In the genomic region with DNA sequence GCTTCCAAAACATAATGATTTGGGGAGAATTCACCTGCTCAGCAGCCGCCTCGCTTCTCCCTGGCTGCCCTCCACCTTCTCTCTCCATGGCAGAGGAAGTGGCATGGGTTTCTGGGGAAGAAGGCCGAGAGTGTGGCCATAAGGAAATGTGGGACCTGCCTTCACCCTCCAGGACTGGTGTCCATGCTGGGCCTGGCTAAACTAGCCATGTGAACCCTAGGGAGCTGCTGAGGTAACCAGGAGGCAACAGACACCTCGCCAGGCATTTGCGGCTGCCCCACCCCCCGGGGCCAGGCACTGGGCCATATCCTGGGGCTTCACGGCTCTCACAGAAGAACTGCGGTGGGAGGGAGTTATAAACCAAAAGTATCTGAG, we compare ENCODE assay signal across 11 cellular contexts. TPM values are rescaled to one million over a fixed set of nuclear protein-coding genes. Genes with fewer than 3 reads are reported as not detected.
DNase-seq lines count a peak whose midpoint lies in the region; ATAC-seq, FAIRE-seq and TF ChIP-seq lines count a peak whose summit lies in the region.
"Had no signal": no experiment of that assay in that cellular context is flagged by ENCODE, and none has a peak within 500 bp of the region (broad histone marks: within the 10 kb centered on the region; RNA-seq: fewer than 3 reads in every experiment).

No MANE protein-coding gene starts in this region.

- FAIRE-seq in kidney (lab: Jason Lieb, UNC), result no peak
- FAIRE-seq: G401.6 had no signal

- POLR2A ChIA-PET in CD8-positive, alpha-beta T cell (lab: Charles Lee), result no interaction called here
- POLR2A ChIA-PET in activated CD8-positive, alpha-beta T cell treated with anti-CD3 and anti-CD28 coated beads, Interleukin-2, amount 10 ng/mL, durations not matched to agents 7 days and 5 days (lab: Charles Lee), result no interaction called here

- TF ChIP-seq EP300 in sigmoid colon (IDR thresholded peaks at IDR 0.05), result no peak

- TF ChIP-seq POLR2A in sigmoid colon (IDR thresholded peaks at IDR 0.05), result no peak

- no peaks in the 10 kb centered on the region for H3K9me3 ChIP-seq in kidney (ENCODE audit: control insufficient read depth in 1 of 2, low read length in 2 of 2)
- H3K9me3 ChIP-seq in sigmoid colon, result no peaks in the 10 kb centered on the region
- H3K9me3 ChIP-seq in CD8-positive, alpha-beta T cell (ENCODE audit: low read length), result no peaks in the 10 kb centered on the region
- H3K9me3 ChIP-seq: adrenal gland had no signal

- no peak overlapping the region for H3K4me3 Mint-ChIP-seq in CD8-positive, alpha-beta T cell
- H3K4me3 Mint-ChIP-seq in activated CD8-positive, alpha-beta T cell treated with anti-CD3 and anti-CD28 coated beads, Interleukin-2, amount 10 ng/mL, durations not matched to agents 7 days and 5 days, result no peak overlapping the region

- H3K4me3 ChIP-seq in brain microvascular endothelial cell (ENCODE audit: low read depth, low read length), result no peak overlapping the region
- peak overlapping the region; percentile 25 to 40 for H3K4me3 ChIP-seq in kidney (ENCODE audit: low read length in 2 of 2)
- no peak overlapping the region for H3K4me3 ChIP-seq in sigmoid colon
- no peak overlapping the region for H3K4me3 ChIP-seq in CD8-positive, alpha-beta T cell (ENCODE audit: low read depth, low read length)
- H3K4me3 ChIP-seq: adrenal gland had no signal

- no peaks in the 10 kb centered on the region for H3K4me1 Mint-ChIP-seq in CD8-positive, alpha-beta T cell (ENCODE audit: low read depth)
- no peaks in the 10 kb centered on the region for H3K4me1 Mint-ChIP-seq in activated CD8-positive, alpha-beta T cell treated with anti-CD3 and anti-CD28 coated beads, Interleukin-2, amount 10 ng/mL, durations not matched to agents 7 days and 5 days (ENCODE audit: low read depth)

- in situ Hi-C loops in brain microvascular endothelial cell (cut with HindIII; ENCODE audit: low pct_ligation_motif_present, low sequenced_read_pairs), result no loop called here

- 9 to 60% methylated on average over 8 of the region's 8 CpGs for WGBS in sigmoid colon, 2 donors

- H3K4me1 ChIP-seq in kidney (ENCODE audit: control insufficient read depth in 1 of 2, insufficient read depth in 1 of 2, low read depth in 1 of 2, low read length in 2 of 2) (peaks cover 16 to 25% of the 10 kb centered on the region in 2 donors), sigmoid colon (peaks cover 0 to 23% (median 21%) of the 10 kb centered on the region in 4 donors)
- no peaks in the 10 kb centered on the region for H3K4me1 ChIP-seq in CD8-positive, alpha-beta T cell (ENCODE audit: insufficient read depth, low read length)

- no peak for ATAC-seq in CD8-positive, alpha-beta T cell
- ATAC-seq in activated CD8-positive, alpha-beta T cell treated with anti-CD3 and anti-CD28 coated beads, Interleukin-2, amount 10 ng/mL, durations not matched to agents 7 days and 5 days, result no peak

- intact Hi-C loops in kidney (cut with DNase I), result no loop called here
- intact Hi-C loops in sigmoid colon (cut with DNase I), result no loop called here
- intact Hi-C loops in CD8-positive, alpha-beta T cell (cut with DNase I, micrococcal nuclease), result no loop called here

- H3K27me3 Mint-ChIP-seq in CD8-positive, alpha-beta T cell (ENCODE audit: low read depth), result peaks cover 18% of the 10 kb centered on the region
- peaks cover 25% of the 10 kb centered on the region for H3K27me3 Mint-ChIP-seq in activated CD8-positive, alpha-beta T cell treated with anti-CD3 and anti-CD28 coated beads, Interleukin-2, amount 10 ng/mL, durations not matched to agents 7 days and 5 days (ENCODE audit: low read depth)

- peak; percentile 50 for DNase-seq in EH (ENCODE audit: low read depth)
- DNase-seq in brain microvascular endothelial cell, result no peak
- peak; percentile 79 for DNase-seq in kidney
- peak; percentile 56 for DNase-seq in sigmoid colon
- DNase-seq in CD8-positive, alpha-beta T cell, result no peak
- DNase-seq in GM20000 (ENCODE audit: low spot score), result no peak
- DNase-seq in NCI-H524 treated with DMSO at 0.1 percent for 48 hours (lab: John Stamatoyannopoulos, UW), result no peak
- DNase-seq in activated CD8-positive, alpha-beta T cell treated with anti-CD3 and anti-CD28 coated beads, Interleukin-2, amount 10 ng/mL, durations not matched to agents 7 days and 5 days, result no peak
- DNase-seq: NCI-H2227 treated with DMSO at 0.1 percent for 48 hours had no signal

- CTCF ChIA-PET in CD8-positive, alpha-beta T cell (lab: Charles Lee), result no interaction called here
- CTCF ChIA-PET in activated CD8-positive, alpha-beta T cell treated with anti-CD3 and anti-CD28 coated beads, Interleukin-2, amount 10 ng/mL, durations not matched to agents 7 days and 5 days (lab: Charles Lee), result no interaction called here

- no peaks in the 10 kb centered on the region for H3K9me3 Mint-ChIP-seq in CD8-positive, alpha-beta T cell
- no peaks in the 10 kb centered on the region for H3K9me3 Mint-ChIP-seq in activated CD8-positive, alpha-beta T cell treated with anti-CD3 and anti-CD28 coated beads, Interleukin-2, amount 10 ng/mL, durations not matched to agents 7 days and 5 days (ENCODE audit: insufficient read depth)

- no peaks in the 10 kb centered on the region for H3K27me3 ChIP-seq in brain microvascular endothelial cell (replicated peaks)
- no peaks in the 10 kb centered on the region for H3K27me3 ChIP-seq in sigmoid colon
- H3K27me3 ChIP-seq in CD8-positive, alpha-beta T cell (ENCODE audit: insufficient read depth, low read length), result no peaks in the 10 kb centered on the region
- H3K27me3 ChIP-seq: adrenal gland had no signal

- no peaks in the 10 kb centered on the region for H3K36me3 Mint-ChIP-seq in CD8-positive, alpha-beta T cell
- H3K36me3 Mint-ChIP-seq in activated CD8-positive, alpha-beta T cell treated with anti-CD3 and anti-CD28 coated beads, Interleukin-2, amount 10 ng/mL, durations not matched to agents 7 days and 5 days (ENCODE audit: low read depth), result no peaks in the 10 kb centered on the region

- TF ChIP-seq CTCF in brain microvascular endothelial cell (IDR thresholded peaks at IDR 0.05; ENCODE audit: low read depth, low read length, missing control alignments), result no peak
- TF ChIP-seq CTCF in kidney (IDR thresholded peaks at IDR 0.05; ENCODE audit: borderline replicate concordance, extremely low read depth, insufficient read depth), result no peak
- no peak for TF ChIP-seq CTCF in sigmoid colon (IDR thresholded peaks at IDR 0.05)
- TF ChIP-seq CTCF in CD8-positive, alpha-beta T cell (IDR thresholded peaks at IDR 0.05), result no peak
- TF ChIP-seq CTCF in GM20000 (IDR thresholded peaks at IDR 0.05; ENCODE audit: extremely low read depth, missing control alignments), result no peak

- H3K9ac ChIP-seq in kidney (ENCODE audit: low read length in 2 of 2), result peak overlapping the region; percentile 8 to 42

- no peaks in the 10 kb centered on the region for H3K36me3 ChIP-seq in brain microvascular endothelial cell (replicated peaks)
- no peaks in the 10 kb centered on the region for H3K36me3 ChIP-seq in kidney (ENCODE audit: control insufficient read depth in 1 of 2, insufficient read depth in 2 of 2, low read length in 2 of 2)
- no peaks in the 10 kb centered on the region for H3K36me3 ChIP-seq in sigmoid colon
- no peaks in the 10 kb centered on the region for H3K36me3 ChIP-seq in CD8-positive, alpha-beta T cell (ENCODE audit: insufficient read depth, low read length)
- H3K36me3 ChIP-seq: adrenal gland had no signal

- H3K27ac ChIP-seq in brain microvascular endothelial cell, result peak overlapping the region; percentile 31
- peak overlapping the region; percentile 81 to 90 for H3K27ac ChIP-seq in kidney (ENCODE audit: low read depth in 2 of 2, low read length in 2 of 2)
- H3K27ac ChIP-seq in sigmoid colon, result peak overlapping the region; percentile 33 to 71 (median 52)
- no peak overlapping the region for H3K27ac ChIP-seq in CD8-positive, alpha-beta T cell (ENCODE audit: low read depth, low read length)

- H3K27ac Mint-ChIP-seq in CD8-positive, alpha-beta T cell, result no peak overlapping the region
- no peak overlapping the region for H3K27ac Mint-ChIP-seq in activated CD8-positive, alpha-beta T cell treated with anti-CD3 and anti-CD28 coated beads, Interleukin-2, amount 10 ng/mL, durations not matched to agents 7 days and 5 days

RNA-seq across cellular contexts. Expression of a gene that starts 9.9 kb away (rescaled TPM):
- total RNA-seq in kidney (82.2 TPM), sigmoid colon (10 to 100 TPM in 2 of 4 donors, 1 to 10 TPM in 2; 6.1 to 12.5 (median 9.4) TPM)
- polyA plus RNA-seq in kidney (ENCODE audit: insufficient read depth, low read depth, low replicate concordance) (43.2 TPM), sigmoid colon (10 to 100 TPM; 27.0 to 65.1 (median 40.2) TPM)
- total RNA-seq in CD8-positive, alpha-beta T cell, result under 1 TPM; 0.84 to 0.89 TPM
- 1 to 10 TPM; 1.2 TPM for total RNA-seq in activated CD8-positive, alpha-beta T cell treated with anti-CD3 and anti-CD28 coated beads, Interleukin-2, amount 10 ng/mL, durations not matched to agents 7 days and 5 days

RNA-seq across cellular contexts. Expression of a gene that starts 44.9 kb away (rescaled TPM):
- total RNA-seq in kidney, result 119 TPM
- 32.0 TPM for polyA plus RNA-seq in kidney (ENCODE audit: insufficient read depth, low read depth, low replicate concordance)
- total RNA-seq in sigmoid colon, result 100 to 1,000 TPM; 164 to 327 (median 261) TPM
- 10 to 100 TPM; 52.9 to 68.7 (median 60.8) TPM for polyA plus RNA-seq in sigmoid colon
- total RNA-seq in CD8-positive, alpha-beta T cell, result 100 to 1,000 TPM; 102 to 114 TPM
- 10 to 100 TPM; 56.5 to 63.1 TPM for total RNA-seq in activated CD8-positive, alpha-beta T cell treated with anti-CD3 and anti-CD28 coated beads, Interleukin-2, amount 10 ng/mL, durations not matched to agents 7 days and 5 days

Comparison
In these comparisons a context has a peak if more than half of its experiments do, and no peak if none do; other contexts are left out.
1. DNase-seq: peak in EH (single experiment), kidney (single experiment) and sigmoid colon (single experiment); none in brain microvascular endothelial cell (single experiment), CD8-positive, alpha-beta T cell (0 of 7), GM20000 (single experiment), NCI-H524 treated with DMSO at 0.1 percent for 48 hours (single experiment) and activated CD8-positive, alpha-beta T cell treated with anti-CD3 and anti-CD28 coated beads, Interleukin-2, amount 10 ng/mL, durations not matched to agents 7 days and 5 days (single experiment).
2. H3K4me3 ChIP-seq: peak in kidney (2 of 2); none in brain microvascular endothelial cell (single experiment), sigmoid colon (0 of 4) and CD8-positive, alpha-beta T cell (single experiment).